ENCODE assay signal across 8 cellular contexts in genomic region chr1:193417945-193418744, GRCh38.
DNase-seq lines count a peak whose midpoint lies in the region; ATAC-seq and TF ChIP-seq lines count a peak whose summit lies in the region.

No MANE protein-coding gene starts in this region.

- peaks cover 18% of the 10 kb centered on the region for H3K4me1 Mint-ChIP-seq in dendritic cell treated with granulocyte-macrophage colony-stimulating factor and Interleukin-4, amounts not matched to agents 40 ng/mL and 50 ng/mL, for 4 days (ENCODE audit: low read depth)
- H3K4me1 Mint-ChIP-seq in nephron = peaks cover 29% of the 10 kb centered on the region

- peak; percentile 19 for DNase-seq in CD1c-positive myeloid dendritic cell (ENCODE audit: extremely low spot score)
- DNase-seq in hypothalamus (lab: John Stamatoyannopoulos, UW) = no peak
- no peak for DNase-seq in activated CD8-positive, alpha-beta memory T cell treated with anti-CD3 and anti-CD28 coated beads, Interleukin-2, amount 50 U/mL, for 48 hours
- DNase-seq in nucleus accumbens (lab: John Stamatoyannopoulos, UW) = no peak

- peak overlapping the region; percentile 24 for H3K4me3 Mint-ChIP-seq in dendritic cell treated with granulocyte-macrophage colony-stimulating factor and Interleukin-4, amounts not matched to agents 40 ng/mL and 50 ng/mL, for 4 days
- H3K4me3 Mint-ChIP-seq in nephron = peak overlapping the region; percentile 24 to 65 (median 46)

- H3K9me3 ChIP-seq in OCI-LY3 (ENCODE audit: insufficient read depth, low read length) = no peaks in the 10 kb centered on the region

- intact Hi-C loops in dendritic cell treated with granulocyte-macrophage colony-stimulating factor and Interleukin-4, amounts not matched to agents 40 ng/mL and 50 ng/mL, for 4 days (cut with micrococcal nuclease) = no loop called here

- peak overlapping the region; percentile 12; the same call in 1 of the 2 replicates for H3K9ac ChIP-seq in OCI-LY3 (ENCODE audit: low read length)

- no peaks in the 10 kb centered on the region for H3K9me3 Mint-ChIP-seq in dendritic cell treated with granulocyte-macrophage colony-stimulating factor and Interleukin-4, amounts not matched to agents 40 ng/mL and 50 ng/mL, for 4 days
- H3K9me3 Mint-ChIP-seq in nephron = no peaks in the 10 kb centered on the region

- H3K4me1 ChIP-seq in OCI-LY3 (ENCODE audit: low read length) = peaks cover 14% of the 10 kb centered on the region

- peak; percentile 69 for ATAC-seq in GM21737 (IDR thresholded peaks at IDR 0.05; ENCODE audit: unreplicated experiment)

- H3K27ac ChIP-seq in OCI-LY3 (ENCODE audit: low read length) = no peak overlapping the region

- H3K27ac Mint-ChIP-seq in dendritic cell treated with granulocyte-macrophage colony-stimulating factor and Interleukin-4, amounts not matched to agents 40 ng/mL and 50 ng/mL, for 4 days = no peak overlapping the region
- peak overlapping the region; percentile 56 to 92 (median 83) for H3K27ac Mint-ChIP-seq in nephron

- H3K4me2 ChIP-seq in OCI-LY3 (ENCODE audit: low read length) = peak overlapping the region; percentile 46

- H3K27me3 Mint-ChIP-seq in dendritic cell treated with granulocyte-macrophage colony-stimulating factor and Interleukin-4, amounts not matched to agents 40 ng/mL and 50 ng/mL, for 4 days = no peaks in the 10 kb centered on the region
- no peaks in the 10 kb centered on the region for H3K27me3 Mint-ChIP-seq in nephron (ENCODE audit: low read depth)

- TF ChIP-seq CTCF in OCI-LY3 (IDR thresholded peaks at IDR 0.05; ENCODE audit: low read depth, low read length) (no peak), nephron (IDR thresholded peaks at IDR 0.05; ENCODE audit: unreplicated experiment in 3 of 3) (no peak)

- no peaks in the 10 kb centered on the region for H4K20me1 ChIP-seq in OCI-LY3 (ENCODE audit: insufficient read depth, low read length)

- H3K36me3 Mint-ChIP-seq in dendritic cell treated with granulocyte-macrophage colony-stimulating factor and Interleukin-4, amounts not matched to agents 40 ng/mL and 50 ng/mL, for 4 days (ENCODE audit: low read depth) = no peaks in the 10 kb centered on the region
- H3K36me3 Mint-ChIP-seq in nephron (ENCODE audit: low read depth) = no peaks in the 10 kb centered on the region

- no peaks in the 10 kb centered on the region for H3K79me2 ChIP-seq in OCI-LY3 (ENCODE audit: low read length)

- no peaks in the 10 kb centered on the region for H3K36me3 ChIP-seq in OCI-LY3 (replicated peaks; ENCODE audit: low read depth, low read length)

- peak overlapping the region; percentile 4 for H3K4me3 ChIP-seq in OCI-LY3 (ENCODE audit: low read length)

- H3K27me3 ChIP-seq in OCI-LY3 (ENCODE audit: low read depth, low read length) = no peaks in the 10 kb centered on the region

- H2AFZ ChIP-seq in OCI-LY3 (ENCODE audit: low read depth, low read length) = peak overlapping the region; percentile 69
